ENCODE assay signal across 9 cellular contexts in genomic region chr19:8158411-8159074, GRCh38. TPM values are rescaled to one million over a fixed set of nuclear protein-coding genes. Genes with fewer than 3 reads are reported as not detected.
A peak's percentile ranks its signal among the peaks of the same experiment; 100 is the strongest.
DNase-seq lines count a peak whose midpoint lies in the region; ATAC-seq and TF ChIP-seq lines count a peak whose summit lies in the region.
"Had no signal": no experiment of that assay in that cellular context is flagged by ENCODE, and none has a peak within 500 bp of the region (broad histone marks: within the 10 kb centered on the region; RNA-seq: fewer than 3 reads in every experiment).

No MANE protein-coding gene starts in this region.

- intact Hi-C loops in activated CD8-positive, alpha-beta T cell treated with anti-CD3 and anti-CD28 coated beads for 36 hours (cut with micrococcal nuclease): loop anchor here (2.0 kb wide), 1 partner anchor 94 kb away; no protein-coding TSS in a partner anchor
- intact Hi-C loops in esophagus muscularis mucosa (cut with DNase I) (loop anchor here (1.0 kb wide), 1 partner anchor 95 kb away; no protein-coding TSS in a partner anchor), upper lobe of right lung (cut with DNase I) (no loop called here)

- 53% methylated on average over 14 of the region's 14 CpGs for WGBS in esophagus muscularis mucosa

- H3K27ac ChIP-seq in CD8-positive, alpha-beta memory T cell (ENCODE audit: low read depth, low read length): no peak overlapping the region
- H3K27ac ChIP-seq in esophagus muscularis mucosa (replicated peaks in 1 of 4): no peak overlapping the region
- H3K27ac ChIP-seq in upper lobe of right lung: no peak overlapping the region

- CTCF ChIA-PET in CD8-positive, alpha-beta memory T cell (lab: Charles Lee): interaction anchor here (0.7 to 3.1 kb wide), 6 partner anchors 11 to 97 kb away, joined by 3 to 16 read pairs (median 3); partner anchors contain the start of gene CERS4
- CTCF ChIA-PET in activated CD8-positive, alpha-beta T cell treated with anti-CD3 and anti-CD28 coated beads for 36 hours (lab: Charles Lee): interaction anchor here (0.9 to 2.2 kb wide), 15 partner anchors 12 to 97 kb away, joined by 3 to 26 read pairs (median 5); no protein-coding TSS in a partner anchor

- peak; percentile 79 for ATAC-seq in activated CD8-positive, alpha-beta T cell treated with anti-CD3 and anti-CD28 coated beads for 36 hours
- ATAC-seq in naive B cell (ENCODE audit: low read depth in 2 of 2) (peak; percentile 75 to 88), upper lobe of right lung (peak; percentile 84), HG02678 (IDR thresholded peaks at IDR 0.05; ENCODE audit: unreplicated experiment) (no peak)

- peak overlapping the region in 1 of 8 donors; percentile 90 for H3K27ac Mint-ChIP-seq in CD8-positive, alpha-beta memory T cell
- H3K27ac Mint-ChIP-seq in HFFc6 (no peak overlapping the region), naive B cell (peak overlapping the region in 4 of 6 donors; percentile 63 to 84 (median 80))
- H3K27ac Mint-ChIP-seq in activated CD8-positive, alpha-beta T cell treated with anti-CD3 and anti-CD28 coated beads for 36 hours: no peak overlapping the region

- no peak for TF ChIP-seq POLR2A in esophagus muscularis mucosa (IDR thresholded peaks at IDR 0.05; ENCODE audit: low read depth)

- H3K36me3 Mint-ChIP-seq in CD8-positive, alpha-beta memory T cell: no peaks in the 10 kb centered on the region
- H3K36me3 Mint-ChIP-seq in HFFc6 (ENCODE audit: low read depth): no peaks in the 10 kb centered on the region
- no peaks in the 10 kb centered on the region for H3K36me3 Mint-ChIP-seq in activated CD8-positive, alpha-beta T cell treated with anti-CD3 and anti-CD28 coated beads for 36 hours (ENCODE audit: low read depth)
- H3K36me3 Mint-ChIP-seq in naive B cell: no peaks in the 10 kb centered on the region
- H3K36me3 Mint-ChIP-seq: IgD-negative memory B cell had no signal

- DNase-seq in CD8-positive, alpha-beta memory T cell: peak in 3 of 5 donors; percentile 32 to 64 (median 61)
- DNase-seq in HFFc6 (peak; percentile 61), NCI-H69 (lab: John Stamatoyannopoulos, UW) (peak; percentile 81), esophagus muscularis mucosa (ENCODE audit: extremely low spot score) (no peak), naive B cell (peak; percentile 73), upper lobe of right lung (no peak)
- peak; percentile 56 for DNase-seq in activated CD8-positive, alpha-beta T cell treated with anti-CD3 and anti-CD28 coated beads for 36 hours

- H3K9me3 Mint-ChIP-seq in CD8-positive, alpha-beta memory T cell: no peaks in the 10 kb centered on the region
- H3K9me3 Mint-ChIP-seq in HFFc6 (no peaks in the 10 kb centered on the region), naive B cell (no peaks in the 10 kb centered on the region)
- H3K9me3 Mint-ChIP-seq in activated CD8-positive, alpha-beta T cell treated with anti-CD3 and anti-CD28 coated beads for 36 hours: no peaks in the 10 kb centered on the region
- H3K9me3 Mint-ChIP-seq: IgD-negative memory B cell had no signal

- no peak for TF ChIP-seq EP300 in esophagus muscularis mucosa (IDR thresholded peaks at IDR 0.05)

- no peaks in the 10 kb centered on the region for H3K27me3 ChIP-seq in CD8-positive, alpha-beta memory T cell (ENCODE audit: insufficient read depth, low read length, poor library complexity, severe bottlenecking)
- H3K27me3 ChIP-seq in esophagus muscularis mucosa (no peaks in the 10 kb centered on the region), upper lobe of right lung (no peaks in the 10 kb centered on the region)

- TF ChIP-seq CTCF in HFFc6 (IDR thresholded peaks at IDR 0.05) (peak; percentile 87), esophagus muscularis mucosa (IDR thresholded peaks at IDR 0.05) (peak; percentile 48 to 66 (median 59)), upper lobe of right lung (IDR thresholded peaks at IDR 0.05) (peak; percentile 72)
- TF ChIP-seq CTCF in activated CD8-positive, alpha-beta T cell treated with anti-CD3 and anti-CD28 coated beads for 36 hours (IDR thresholded peaks at IDR 0.05): peak; percentile 73

- H3K4me1 Mint-ChIP-seq in CD8-positive, alpha-beta memory T cell: peaks cover 0 to 5% (median 1%) of the 10 kb centered on the region in 3 donors
- H3K4me1 Mint-ChIP-seq in HFFc6 (ENCODE audit: low read depth): peaks cover 11% of the 10 kb centered on the region
- H3K4me1 Mint-ChIP-seq in activated CD8-positive, alpha-beta T cell treated with anti-CD3 and anti-CD28 coated beads for 36 hours (ENCODE audit: low read depth): peaks cover 8% of the 10 kb centered on the region
- H3K4me1 Mint-ChIP-seq in naive B cell: peaks cover 18 to 25% (median 23%) of the 10 kb centered on the region in 3 donors

- H3K4me3 Mint-ChIP-seq in CD8-positive, alpha-beta memory T cell: no peak overlapping the region
- H3K4me3 Mint-ChIP-seq in HFFc6 (no peak overlapping the region), naive B cell (no peak overlapping the region)
- H3K4me3 Mint-ChIP-seq in activated CD8-positive, alpha-beta T cell treated with anti-CD3 and anti-CD28 coated beads for 36 hours: no peak overlapping the region
- H3K4me3 Mint-ChIP-seq: IgD-negative memory B cell had no signal

- POLR2A ChIA-PET in CD8-positive, alpha-beta memory T cell (lab: Charles Lee): no interaction called here
- POLR2A ChIA-PET in activated CD8-positive, alpha-beta T cell treated with anti-CD3 and anti-CD28 coated beads for 36 hours (lab: Charles Lee): interaction anchor here (0.6 to 1.3 kb wide), 2 partner anchors 53 to 82 kb away, joined by 3 read pairs; no protein-coding TSS in a partner anchor

- peaks cover 16 to 27% of the 10 kb centered on the region in 2 donors for H3K27me3 Mint-ChIP-seq in CD8-positive, alpha-beta memory T cell
- peaks cover 18% of the 10 kb centered on the region for H3K27me3 Mint-ChIP-seq in HFFc6 (ENCODE audit: insufficient read depth)
- H3K27me3 Mint-ChIP-seq in activated CD8-positive, alpha-beta T cell treated with anti-CD3 and anti-CD28 coated beads for 36 hours: peaks cover 13% of the 10 kb centered on the region
- peaks cover 6 to 27% (median 19%) of the 10 kb centered on the region in 3 donors for H3K27me3 Mint-ChIP-seq in naive B cell
- H3K27me3 Mint-ChIP-seq: IgD-negative memory B cell had no signal

- no peak overlapping the region for H3K4me3 ChIP-seq in CD8-positive, alpha-beta memory T cell (ENCODE audit: low read length)
- H3K4me3 ChIP-seq in esophagus muscularis mucosa: no peak overlapping the region
- no peak overlapping the region for H3K4me3 ChIP-seq in upper lobe of right lung

- no peaks in the 10 kb centered on the region for H3K4me1 ChIP-seq in CD8-positive, alpha-beta memory T cell (ENCODE audit: insufficient read depth, low read length)
- peaks cover 9 to 14% (median 12%) of the 10 kb centered on the region in 4 donors for H3K4me1 ChIP-seq in esophagus muscularis mucosa
- peaks cover 11% of the 10 kb centered on the region for H3K4me1 ChIP-seq in upper lobe of right lung

- no peaks in the 10 kb centered on the region for H3K9me3 ChIP-seq in CD8-positive, alpha-beta memory T cell (ENCODE audit: low read length)
- H3K9me3 ChIP-seq in esophagus muscularis mucosa (no peaks in the 10 kb centered on the region), upper lobe of right lung (no peaks in the 10 kb centered on the region)

- H3K36me3 ChIP-seq in CD8-positive, alpha-beta memory T cell (ENCODE audit: insufficient read depth, low read length): no peaks in the 10 kb centered on the region
- H3K36me3 ChIP-seq in esophagus muscularis mucosa: no peaks in the 10 kb centered on the region
- H3K36me3 ChIP-seq in upper lobe of right lung: no peaks in the 10 kb centered on the region

RNA-seq across cellular contexts. Expression of gene FBN3, which starts 9.2 kb away (rescaled TPM):
- not detected for total RNA-seq in CD8-positive, alpha-beta memory T cell
- not detected for polyA plus RNA-seq in CD8-positive, alpha-beta memory T cell
- not detected for total RNA-seq in HFFc6 (2021; fragmentation: NEBNext Ultra II Directional; extraction: Animal tissue kit (Norgen Biotek cat#: 25700))
- total RNA-seq in activated CD8-positive, alpha-beta T cell treated with anti-CD3 and anti-CD28 coated beads for 36 hours: under 1 TPM in 1 of 2 experiments, not detected in 1; 0.02 TPM
- total RNA-seq in esophagus muscularis mucosa: under 1 TPM in 1 of 4 donors, not detected in 3; under 0.01 TPM
- polyA plus RNA-seq in naive B cell (ENCODE audit: low read depth in 6 of 6): not detected
- 8.5 TPM for total RNA-seq in upper lobe of right lung
- polyA plus RNA-seq: IgD-negative memory B cell had no signal

RNA-seq across cellular contexts. Expression of gene CERS4, which starts 50.6 kb away (rescaled TPM):
- 10 to 100 TPM; 21.5 to 21.9 TPM for total RNA-seq in CD8-positive, alpha-beta memory T cell
- 13.3 TPM for polyA plus RNA-seq in CD8-positive, alpha-beta memory T cell
- not detected for total RNA-seq in HFFc6 (2021; fragmentation: NEBNext Ultra II Directional; extraction: Animal tissue kit (Norgen Biotek cat#: 25700))
- total RNA-seq in activated CD8-positive, alpha-beta T cell treated with anti-CD3 and anti-CD28 coated beads for 36 hours: 10 to 100 TPM; 15.5 to 19.7 TPM
- total RNA-seq in esophagus muscularis mucosa (10 to 100 TPM; 21.0 to 51.7 (median 29.2) TPM), upper lobe of right lung (65.4 TPM)
- polyA plus RNA-seq in naive B cell (ENCODE audit: low read depth in 6 of 6): 10 to 100 TPM; 36.3 to 53.3 (median 43.7) TPM

Comparison
In these comparisons a context has a peak if more than half of its experiments do, and no peak if none do; other contexts are left out.
1. DNase-seq: peak in CD8-positive, alpha-beta memory T cell (3 of 5), HFFc6 (single experiment), NCI-H69 (single experiment), activated CD8-positive, alpha-beta T cell treated with anti-CD3 and anti-CD28 coated beads for 36 hours (single experiment) and naive B cell (single experiment); none in esophagus muscularis mucosa (single experiment) and upper lobe of right lung (single experiment).
2. H3K27ac Mint-ChIP-seq: peak in naive B cell (4 of 6); none in HFFc6 (single experiment) and activated CD8-positive, alpha-beta T cell treated with anti-CD3 and anti-CD28 coated beads for 36 hours (single experiment).
3. RNA of gene CERS4, which starts 50.6 kb away (total RNA-seq): 65.4 TPM in upper lobe of right lung (single experiment), 21.0 to 51.7 TPM in esophagus muscularis mucosa, 21.5 to 21.9 TPM in CD8-positive, alpha-beta memory T cell and 15.5 to 19.7 TPM in activated CD8-positive, alpha-beta T cell treated with anti-CD3 and anti-CD28 coated beads for 36 hours; not detected in HFFc6; every median in the first group is over 10 times any median in the second.
4. Peak in every context shown above with its lines, with median percentiles within 50 percentile points of each other: CTCF ChIP-seq.